In genomic region chr16:55478827-55479559, GRCh38 we compare ENCODE assay signal across 8 cellular contexts. TPM values are rescaled to one million over a fixed set of nuclear protein-coding genes. Genes with fewer than 3 reads are reported as not detected.
DNase-seq lines count a peak whose midpoint lies in the region; ATAC-seq and TF ChIP-seq lines count a peak whose summit lies in the region.

TSS of gene MMP2 (plus strand) at chr16:55479198. CDS start at chr16:55479480, 282 bp downstream.

- H3K4me3 Mint-ChIP-seq in stimulated activated naive B cell treated with anti-CD40 and anti-IgM and Interleukin-4, amounts not matched to agents 10 μg/mL and 1 μg/mL and 100 μg/mL, for 72 hours, result no peak within 1 kb of the TSS

- H3K4me3 ChIP-seq in mucosa of stomach (ENCODE audit: low read length), result no peak within 1 kb of the TSS

- H3K36me3 Mint-ChIP-seq in stimulated activated naive B cell treated with anti-CD40 and anti-IgM and Interleukin-4, amounts not matched to agents 10 μg/mL and 1 μg/mL and 100 μg/mL, for 72 hours, result no peaks in the 10 kb centered on the region

- no peaks in the 10 kb centered on the region for H3K9me3 ChIP-seq in mucosa of stomach (ENCODE audit: control insufficient read depth, low read length)

- CTCF ChIA-PET in GM10248 (lab: Yijun Ruan, JAX), result no interaction called here

- no peaks in the 10 kb centered on the region for H3K4me1 ChIP-seq in mucosa of stomach (ENCODE audit: control insufficient read depth, insufficient read depth, low read length)

- H3K9me3 Mint-ChIP-seq in stimulated activated naive B cell treated with anti-CD40 and anti-IgM and Interleukin-4, amounts not matched to agents 10 μg/mL and 1 μg/mL and 100 μg/mL, for 72 hours, result peaks cover 0 to 3% of the 10 kb centered on the region in 2 donors

- DNase-seq in AG08396 (ENCODE audit: low spot score) (peak; percentile 81), NCI-H69 (lab: John Stamatoyannopoulos, UW) (peak; percentile 44), GM10248 (ENCODE audit: extremely low spot score) (no peak), NCI-H1436 (lab: John Stamatoyannopoulos, UW) (no peak)
- no peak for DNase-seq in stimulated activated naive B cell treated with anti-CD40 and anti-IgM and Interleukin-4, amounts not matched to agents 10 μg/mL and 1 μg/mL and 100 μg/mL, for 72 hours

- peaks cover 0 to 1% of the 10 kb centered on the region in 2 donors for H3K4me1 Mint-ChIP-seq in stimulated activated naive B cell treated with anti-CD40 and anti-IgM and Interleukin-4, amounts not matched to agents 10 μg/mL and 1 μg/mL and 100 μg/mL, for 72 hours

- no peak for TF ChIP-seq CTCF in GM10248 (IDR thresholded peaks at IDR 0.05; ENCODE audit: control extremely low read depth, extremely low read depth, low read depth, missing control alignments)

- no peaks in the 10 kb centered on the region for H3K36me3 ChIP-seq in mucosa of stomach (ENCODE audit: control insufficient read depth, insufficient read depth, low read length)

- POLR2A ChIA-PET in GM10248 (lab: Yijun Ruan, JAX), result no interaction called here

- ATAC-seq in esophagus mucosa (no peak), GM18858 (IDR thresholded peaks at IDR 0.05; ENCODE audit: unreplicated experiment) (no peak)
- no peak for ATAC-seq in stimulated activated naive B cell treated with anti-CD40 and anti-IgM and Interleukin-4, amounts not matched to agents 10 μg/mL and 1 μg/mL and 100 μg/mL, for 72 hours (replicated peaks)

- H3K27ac Mint-ChIP-seq in stimulated activated naive B cell treated with anti-CD40 and anti-IgM and Interleukin-4, amounts not matched to agents 10 μg/mL and 1 μg/mL and 100 μg/mL, for 72 hours, result no peak within 1 kb of the TSS

- H3K27me3 ChIP-seq in mucosa of stomach (ENCODE audit: control insufficient read depth, insufficient read depth, low read length), result peaks cover 19% of the 10 kb centered on the region

- peaks cover 42 to 54% of the 10 kb centered on the region in 2 donors for H3K27me3 Mint-ChIP-seq in stimulated activated naive B cell treated with anti-CD40 and anti-IgM and Interleukin-4, amounts not matched to agents 10 μg/mL and 1 μg/mL and 100 μg/mL, for 72 hours

- H3K9ac ChIP-seq in mucosa of stomach (ENCODE audit: low read length), result peak within 1 kb of the TSS; percentile 35

RNA-seq across cellular contexts. Expression of gene MMP2, which starts in this region (rescaled TPM):
- 18.5 TPM for total RNA-seq in esophagus mucosa

Comparison
In these comparisons a context has a peak if more than half of its experiments do, and no peak if none do; other contexts are left out.
1. DNase-seq: peak in AG08396 (single experiment) and NCI-H69 (single experiment); none in GM10248 (single experiment), stimulated activated naive B cell treated with anti-CD40 and anti-IgM and Interleukin-4, amounts not matched to agents 10 μg/mL and 1 μg/mL and 100 μg/mL, for 72 hours (single experiment) and NCI-H1436 (single experiment).